Comparison of ENCODE assay signal across 9 cellular contexts in genomic region chr15:80989110-80989517, GRCh38. TPM values are rescaled to one million over a fixed set of nuclear protein-coding genes. Genes with fewer than 3 reads are reported as not detected.
A peak's percentile ranks its signal among the peaks of the same experiment; 100 is the strongest.
DNase-seq lines count a peak whose midpoint lies in the region; ATAC-seq, FAIRE-seq and TF ChIP-seq lines count a peak whose summit lies in the region.
"Had no signal": no experiment of that assay in that cellular context is flagged by ENCODE, and none has a peak within 500 bp of the region (broad histone marks: within the 10 kb centered on the region; RNA-seq: fewer than 3 reads in every experiment).

No MANE protein-coding gene starts in this region.

- H4K8ac ChIP-seq in H1 (ENCODE audit: extremely low read depth, insufficient read depth, low read length) = peak overlapping the region; percentile 79; the same call in 1 of the 2 replicates

- H3K27ac Mint-ChIP-seq in nephron = peak overlapping the region; percentile 87 to 95 (median 95)

- no peaks in the 10 kb centered on the region for H3K9me2 ChIP-seq in OCI-LY1 (ENCODE audit: low read depth, low read length)

- H2BK120ac ChIP-seq in H1 (replicated peaks; ENCODE audit: low read depth, low read length) = no peak overlapping the region

- H3K18ac ChIP-seq in H1 (ENCODE audit: extremely low read depth, low read length) = peak overlapping the region; percentile 3; the same call in 1 of the 2 replicates

- TF ChIP-seq POLR2A in heart left ventricle (IDR thresholded peaks at IDR 0.05) (no peak), H1 (IDR thresholded peaks at IDR 0.05; ENCODE audit: control extremely low read depth in 1 of 2, low read depth in 2 of 2, low read length in 2 of 2) (no peak)

- H2BK5ac ChIP-seq in H1 (ENCODE audit: low read depth, low read length) = peak overlapping the region; percentile 95

- H3K4me1 ChIP-seq in heart left ventricle (peaks cover 10 to 74% (median 58%) of the 10 kb centered on the region in 12 donors), OCI-LY1 (ENCODE audit: insufficient read depth, low read length, severe bottlenecking) (peaks cover 63% of the 10 kb centered on the region), H1 (replicated peaks in 1 of 4; ENCODE audit: control insufficient read depth in 3 of 4, insufficient read depth in 4 of 4, low read length in 3 of 4) (peaks cover 0 to 8% (median 2%) of the 10 kb centered on the region in 4 experiments; a peak in 3 of 7 replicates)

- H3K23ac ChIP-seq in H1 (ENCODE audit: insufficient read length) = no peak overlapping the region

- H3K27me3 ChIP-seq in heart left ventricle (no peaks in the 10 kb centered on the region), OCI-LY1 (ENCODE audit: insufficient read depth, low read length) (no peaks in the 10 kb centered on the region), H1 (replicated peaks in 1 of 4; ENCODE audit: control insufficient read depth in 3 of 4, extremely low read depth in 1 of 4, insufficient read depth in 3 of 4, low read length in 3 of 4) (no peaks in the 10 kb centered on the region)

- H4K20me1 ChIP-seq in OCI-LY1 (ENCODE audit: insufficient read depth, low read length) (no peaks in the 10 kb centered on the region), H1 (replicated peaks in 1 of 2; ENCODE audit: control insufficient read depth in 1 of 2, insufficient read depth in 2 of 2, low read length in 2 of 2) (peaks cover 4 to 7% of the 10 kb centered on the region in 2 experiments)

- ATAC-seq in heart left ventricle = peak in 1 of 4 donors; percentile 1
- ATAC-seq in Right ventricle myocardium inferior = no peak
- ATAC-seq in GM19328 (IDR thresholded peaks at IDR 0.05; ENCODE audit: unreplicated experiment) = no peak
- no peak for ATAC-seq in GM21619 (IDR thresholded peaks at IDR 0.05; ENCODE audit: unreplicated experiment)

- H3K9me3 Mint-ChIP-seq in nephron = no peaks in the 10 kb centered on the region

- no peaks in the 10 kb centered on the region for H3K36me3 Mint-ChIP-seq in nephron (ENCODE audit: low read depth)

- H3F3A ChIP-seq in OCI-LY1 (ENCODE audit: insufficient read depth, low read length) = no peaks in the 10 kb centered on the region

- H2BK15ac ChIP-seq in H1 (ENCODE audit: low read length) = no peak overlapping the region

- H3K36me3 ChIP-seq in heart left ventricle = peaks cover 0 to 4% (median 0%) of the 10 kb centered on the region in 9 donors
- H3K36me3 ChIP-seq in OCI-LY1 (ENCODE audit: insufficient read depth, low read length) = peaks cover 9% of the 10 kb centered on the region; the same call in 1 of the 2 replicates
- H3K36me3 ChIP-seq in H1 (ENCODE audit: control insufficient read depth in 2 of 4, insufficient read depth in 4 of 4, low read length in 3 of 4) = no peaks in the 10 kb centered on the region; a peak in 2 of 8 replicates

- TF ChIP-seq RAD21 in H1 (IDR thresholded peaks at IDR 0.05 in 1 of 2, conservative IDR thresholded peaks at IDR 0.05 in 1 of 2; ENCODE audit: low read depth in 2 of 2, low read length in 2 of 2) = no peak

- H3K14ac ChIP-seq in H1 (ENCODE audit: insufficient read length) = no peak overlapping the region

- WGBS in heart left ventricle, 4 donors = 0 to 1% (median 1%) methylated on average over 7 of the region's 7 CpGs
- WGBS in H1 (ENCODE audit: extremely low coverage in 1 of 2, insufficient coverage in 1 of 2, insufficient read length in 1 of 2, insufficient replicate concordance in 2 of 2, low coverage in 1 of 2, low lambda C conversion rate in 2 of 2, missing lambda C conversion rate in 1 of 2), 2 experiments = 0% methylated on average over 7 of the region's 7 CpGs; no CpG with 5 or more reads in 1 of the 2 experiments

- no peak overlapping the region for H3K4ac ChIP-seq in H1 (replicated peaks; ENCODE audit: insufficient read length, low read depth, low read length)

- no peak overlapping the region for H2BK20ac ChIP-seq in H1 (ENCODE audit: low read length)

- H3K4me3 Mint-ChIP-seq in nephron = peak overlapping the region; percentile 95 to 98 (median 97)

- TF ChIP-seq EP300 in H1 (IDR thresholded peaks at IDR 0.05; ENCODE audit: borderline replicate concordance in 1 of 2, low read depth in 2 of 2, low read length in 2 of 2) = no peak

- H2AFZ ChIP-seq in OCI-LY1 (ENCODE audit: low read length) (0 out of 2 replicates have a peak overlapping the region, but pooled peaks have one; percentile 12), H1 (ENCODE audit: low read length) (peak overlapping the region; percentile 97)

- CTCF ChIA-PET in H1 (lab: Charles Lee; ENCODE audit: partially characterized antibody) = interaction anchor here (1.7 kb wide), 1 partner anchor 277 kb away, joined by 5 read pairs; no protein-coding TSS in a partner anchor

- peaks cover 43% of the 10 kb centered on the region for H3K4me1 Mint-ChIP-seq in nephron

- peak overlapping the region; percentile 80 for H3K56ac ChIP-seq in H1 (replicated peaks; ENCODE audit: insufficient read length, low read depth, low read length)

- DNase-seq in heart left ventricle (no peak), Right ventricle myocardium inferior (ENCODE audit: missing footprints) (no peak), H1 (ENCODE audit: low read depth in 1 of 2, low spot score in 2 of 2) (no peak), amniotic stem cell (lab: John Stamatoyannopoulos, UW) (no peak)

- intact Hi-C loops in heart left ventricle (cut with DNase I) = loop anchor here in 2 of 10 donors (5.0 to 10.0 kb wide), 2 partner anchors 276 to 333 kb away; partner anchors contain the start of gene STARD5 (in 1 of the 2)
- intact Hi-C loops in Right ventricle myocardium inferior (cut with DNase I) = loop anchor here (10.0 kb wide), 1 partner anchor 294 kb away; the partner anchor contains the start of gene ABHD17C

- TF ChIP-seq CTCF in heart left ventricle (IDR thresholded peaks at IDR 0.05) (no peak), OCI-LY1 (IDR thresholded peaks at IDR 0.05; ENCODE audit: low read length) (no peak), H1 (IDR thresholded peaks at IDR 0.05; ENCODE audit: control extremely low read depth in 1 of 3, insufficient read depth in 1 of 3, low read depth in 1 of 3, low read length in 3 of 3) (no peak), nephron (IDR thresholded peaks at IDR 0.05; ENCODE audit: unreplicated experiment in 3 of 3) (no peak)

- peak overlapping the region; percentile 75 to 97 (median 88) for H3K4me3 ChIP-seq in heart left ventricle
- peak overlapping the region; percentile 98 for H3K4me3 ChIP-seq in OCI-LY1 (ENCODE audit: low read depth, low read length, poor library complexity, severe bottlenecking)
- peak overlapping the region; percentile 74 to 100 (median 94) for H3K4me3 ChIP-seq in H1 (ENCODE audit: extremely low read depth in 1 of 4, insufficient read depth in 2 of 4, low read depth in 3 of 4, low read length in 4 of 4)

- H3K23me2 ChIP-seq in H1 (ENCODE audit: low read depth, low read length) = peaks cover 4% of the 10 kb centered on the region

- H3K27ac ChIP-seq in heart left ventricle (peak overlapping the region; percentile 80 to 96 (median 92)), OCI-LY1 (ENCODE audit: low read depth, low read length, poor library complexity, severe bottlenecking) (peak overlapping the region; percentile 38), H1 (ENCODE audit: low read depth, low read length) (peak overlapping the region; percentile 98)

- H3K4me2 ChIP-seq in OCI-LY1 (ENCODE audit: low read length) = peak overlapping the region; percentile 98
- H3K4me2 ChIP-seq in H1 (ENCODE audit: insufficient read depth in 1 of 2, low read depth in 2 of 2, low read length in 2 of 2) = peak overlapping the region; percentile 95 to 100

- H3K9ac ChIP-seq in OCI-LY1 (ENCODE audit: low read length) = peak overlapping the region; percentile 97
- H3K9ac ChIP-seq in H1 (replicated peaks in 1 of 4; ENCODE audit: extremely low read depth in 1 of 4, low read depth in 3 of 4, low read length in 3 of 4) = peak overlapping the region; percentile 93 to 99 (median 96)

- peaks cover 10% of the 10 kb centered on the region for H3K79me1 ChIP-seq in H1 (ENCODE audit: low read depth, low read length)

- peak overlapping the region; percentile 45 for H4K91ac ChIP-seq in H1 (replicated peaks; ENCODE audit: insufficient read length, low read length)

- H3K79me2 ChIP-seq in OCI-LY1 (ENCODE audit: insufficient read depth, low read length) (peaks cover 48% of the 10 kb centered on the region), H1 (ENCODE audit: control insufficient read depth in 1 of 2, insufficient read depth in 2 of 2, low read length in 2 of 2) (peaks cover 25 to 53% of the 10 kb centered on the region in 2 experiments)

- no peak for FAIRE-seq in H1 (lab: Jason Lieb, UNC)
- FAIRE-seq: islet of Langerhans had no signal

- H3K27me3 Mint-ChIP-seq in nephron (ENCODE audit: low read depth) = no peaks in the 10 kb centered on the region

- peak overlapping the region; percentile 37 for H4K5ac ChIP-seq in H1 (ENCODE audit: insufficient read length, low read depth, low read length)

- POLR2A ChIA-PET in H1 (lab: Charles Lee; ENCODE audit: partially characterized antibody) = interaction anchor here (0.7 to 2.9 kb wide), 5 partner anchors 10 to 21 kb away, joined by 3 to 10 read pairs (median 7); no protein-coding TSS in a partner anchor

- no peak overlapping the region; the same call in 1 of the 2 replicates for H2BK12ac ChIP-seq in H1 (ENCODE audit: low read depth, low read length)

- H2AK5ac ChIP-seq in H1 (ENCODE audit: low read depth, low read length) = no peak overlapping the region

- H3K9me3 ChIP-seq in heart left ventricle = no peaks in the 10 kb centered on the region
- H3K9me3 ChIP-seq in OCI-LY1 (ENCODE audit: low read length) = no peaks in the 10 kb centered on the region
- H3K9me3 ChIP-seq in H1 (ENCODE audit: insufficient read depth in 2 of 2, low read depth in 1 of 2, low read length in 1 of 2) = no peaks in the 10 kb centered on the region

RNA-seq across cellular contexts. Expression of gene MESD, which starts 0.5 kb away (rescaled TPM):
- total RNA-seq in heart left ventricle (10 to 100 TPM; 11.2 to 19.8 (median 14.8) TPM), Right ventricle myocardium inferior (14.0 TPM)
- polyA plus RNA-seq in heart left ventricle (10 to 100 TPM; 11.5 to 18.3 TPM), H1 (2011; rRNA removed) (9.0 and 11.0 TPM in 2 replicates)
- total RNA-seq in H1 (2021; fragmentation: NEBNext Ultra II Directional; extraction: Animal tissue kit (Norgen Biotek cat#: 25700)) = 28.3 and 30.2 TPM in 2 replicates
- 13.8 TPM for polyA plus RNA-seq in H1 (2011; cell fraction: cytosol; rRNA removed)
- polyA plus RNA-seq in H1 (2011; cell fraction: nucleus; rRNA removed) = 14.7 TPM
- 22.3 to 32.0 TPM (median 24.0 TPM) in 4 replicates for polyA plus RNA-seq in H1 (2012, experiment 1 of 2)
- polyA plus RNA-seq in H1 (2012, experiment 2 of 2) = 8.8 TPM
- 36.2 TPM for polyA plus RNA-seq in H1 (2013, experiment 1 of 2)
- 45.6 TPM for polyA plus RNA-seq in H1 (2013, experiment 2 of 2)
- polyA minus RNA-seq in H1 (2011; rRNA and poly(A)+ RNA removed) = 16.4 and 16.6 TPM in 2 replicates
- 14.2 TPM for polyA minus RNA-seq in H1 (2011; cell fraction: cytosol; rRNA and poly(A)+ RNA removed)
- 33.9 TPM for polyA minus RNA-seq in H1 (2011; cell fraction: nucleus; rRNA and poly(A)+ RNA removed)

RNA-seq across cellular contexts. Expression of gene TLNRD1, which starts 11.6 kb away (rescaled TPM):
- total RNA-seq in heart left ventricle (10 to 100 TPM in 4 of 9 donors, 1 to 10 TPM in 5; 5.3 to 30.8 (median 8.0) TPM), Right ventricle myocardium inferior (7.1 TPM)
- polyA plus RNA-seq in heart left ventricle (1 to 10 TPM; 3.2 to 7.2 TPM), H1 (2011; rRNA removed) (12.2 and 15.5 TPM in 2 replicates)
- 19.8 and 20.5 TPM in 2 replicates for total RNA-seq in H1 (2021; fragmentation: NEBNext Ultra II Directional; extraction: Animal tissue kit (Norgen Biotek cat#: 25700))
- polyA plus RNA-seq in H1 (2011; cell fraction: cytosol; rRNA removed) = 12.0 TPM
- polyA plus RNA-seq in H1 (2011; cell fraction: nucleus; rRNA removed) = 11.5 TPM
- 7.7 to 11.6 TPM (median 11.0 TPM) in 4 replicates for polyA plus RNA-seq in H1 (2012, experiment 1 of 2)
- 10.8 TPM for polyA plus RNA-seq in H1 (2012, experiment 2 of 2)
- 11.0 TPM for polyA plus RNA-seq in H1 (2013, experiment 1 of 2)
- polyA plus RNA-seq in H1 (2013, experiment 2 of 2) = 10.5 TPM
- polyA minus RNA-seq in H1 (2011; rRNA and poly(A)+ RNA removed) = 2.1 and 3.6 TPM in 2 replicates
- polyA minus RNA-seq in H1 (2011; cell fraction: cytosol; rRNA and poly(A)+ RNA removed) = 13.8 TPM
- polyA minus RNA-seq in H1 (2011; cell fraction: nucleus; rRNA and poly(A)+ RNA removed) = 14.3 TPM

Comparison
In these comparisons a context has a peak if more than half of its experiments do, and no peak if none do; other contexts are left out.
1. H3K27ac ChIP-seq: peak in every context shown above with its lines; median percentile 98 in H1; 92 in heart left ventricle; 38 in OCI-LY1.